14 cellular contexts compared by ENCODE assay signal in the genomic region with DNA sequence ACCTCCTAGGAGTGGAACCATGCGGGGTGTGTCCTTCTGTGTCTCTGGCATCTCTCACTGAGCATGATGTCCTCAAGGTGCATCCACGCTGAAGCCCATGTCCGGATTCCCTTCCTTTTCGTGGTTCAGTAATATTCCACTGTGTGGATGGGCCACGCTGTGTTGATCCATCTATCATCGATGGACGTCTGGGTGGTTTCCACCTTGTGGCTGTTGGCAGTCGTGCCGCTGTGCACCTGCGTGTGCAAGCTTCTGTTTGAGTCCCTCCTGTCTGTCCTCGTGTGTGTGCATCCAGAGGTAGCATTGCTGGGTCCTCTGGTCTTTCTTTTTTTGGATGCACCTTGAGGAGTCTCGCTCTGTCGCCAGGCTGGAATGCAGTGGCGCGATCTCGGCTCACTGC. TPM values are rescaled to one million over a fixed set of nuclear protein-coding genes. Genes with fewer than 3 reads are reported as not detected.
"Had no signal": no experiment of that assay in that cellular context is flagged by ENCODE, and none has a peak within 500 bp of the region (broad histone marks: within the 10 kb centered on the region; RNA-seq: fewer than 3 reads in every experiment).

No MANE protein-coding gene starts in this region.

- DNase-seq: activated CD4-positive, alpha-beta T cell treated with anti-CD3 and anti-CD28 coated beads, Interleukin-2, amount 10 ng/mL, durations not matched to agents 24 days and 14 days; activated CD8-positive, alpha-beta T cell treated with anti-CD3 and anti-CD28 coated beads, Interleukin-2, amount 10 ng/mL, durations not matched to agents 7 days and 5 days; anterior cingulate cortex; erythroblast; heart right ventricle; naive thymus-derived CD4-positive, alpha-beta T cell; sigmoid colon; spleen; T-helper 17 cell had no signal

- H3K27ac Mint-ChIP-seq: activated CD4-positive, alpha-beta T cell treated with anti-CD3 and anti-CD28 coated beads, Interleukin-2, amount 10 ng/mL, durations not matched to agents 24 days and 14 days; activated CD8-positive, alpha-beta T cell treated with anti-CD3 and anti-CD28 coated beads, Interleukin-2, amount 10 ng/mL, durations not matched to agents 7 days and 5 days; naive thymus-derived CD4-positive, alpha-beta T cell; T-helper 17 cell had no signal

- H3K36me3 ChIP-seq: pancreas had no signal

- H3K4me3 ChIP-seq: gastroesophageal sphincter, heart right ventricle, lung, pancreas, sigmoid colon, spleen, thoracic aorta had no signal

- H3K27ac ChIP-seq: gastroesophageal sphincter, heart right ventricle, pancreas, sigmoid colon, spleen, thoracic aorta had no signal

- FAIRE-seq: pancreas had no signal

- H3K9me3 ChIP-seq: gastroesophageal sphincter, heart right ventricle, pancreas, sigmoid colon, spleen, thoracic aorta had no signal

- ATAC-seq: activated CD8-positive, alpha-beta T cell treated with anti-CD3 and anti-CD28 coated beads, Interleukin-2, amount 10 ng/mL, durations not matched to agents 7 days and 5 days; gastroesophageal sphincter; naive thymus-derived CD4-positive, alpha-beta T cell; T-helper 17 cell had no signal

- H3K4me3 Mint-ChIP-seq: activated CD4-positive, alpha-beta T cell treated with anti-CD3 and anti-CD28 coated beads, Interleukin-2, amount 10 ng/mL, durations not matched to agents 24 days and 14 days; activated CD8-positive, alpha-beta T cell treated with anti-CD3 and anti-CD28 coated beads, Interleukin-2, amount 10 ng/mL, durations not matched to agents 7 days and 5 days; T-helper 17 cell had no signal

- H3K27me3 ChIP-seq: gastroesophageal sphincter, heart right ventricle, pancreas, sigmoid colon had no signal

- H3K4me1 ChIP-seq: gastroesophageal sphincter, pancreas, sigmoid colon had no signal

- H3K9me3 Mint-ChIP-seq: activated CD4-positive, alpha-beta T cell treated with anti-CD3 and anti-CD28 coated beads, Interleukin-2, amount 10 ng/mL, durations not matched to agents 24 days and 14 days had no signal

- H3K27me3 Mint-ChIP-seq: T-helper 17 cell had no signal

RNA-seq across cellular contexts. Expression of a gene that starts 53.9 kb away (rescaled TPM):
- total RNA-seq: cerebellum had no signal
